In the genomic region with DNA sequence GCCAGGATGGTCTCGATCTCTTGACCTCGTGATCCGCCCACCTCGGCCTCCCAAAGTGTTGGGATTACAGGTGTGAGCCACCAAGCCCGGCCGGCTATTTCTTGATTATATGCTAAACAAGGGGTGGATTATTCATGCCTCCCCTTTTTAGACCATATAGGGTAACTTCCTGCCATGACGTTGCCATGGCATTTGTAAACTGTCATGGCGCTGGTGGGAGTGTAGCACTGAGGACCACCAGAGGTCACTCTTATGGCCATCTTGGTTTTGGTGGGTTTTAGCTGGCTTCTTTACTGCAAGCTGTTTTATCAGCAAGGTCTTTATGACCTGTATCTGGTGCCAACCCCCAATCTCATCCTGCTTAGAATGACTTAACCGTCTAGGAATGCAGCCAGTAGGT, we compare ENCODE assay signal across 9 cellular contexts. TPM values are rescaled to one million over a fixed set of nuclear protein-coding genes. Genes with fewer than 3 reads are reported as not detected.
A peak's percentile ranks its signal among the peaks of the same experiment; 100 is the strongest.
DNase-seq lines count a peak whose midpoint lies in the region; FAIRE-seq and TF ChIP-seq lines count a peak whose summit lies in the region.
"Not testable (repeated sequence)": the region's sequence is repeated elsewhere in the genome, so short reads cannot be mapped to it uniquely, and the experiment has no call there.
"Had no signal": no experiment of that assay in that cellular context is flagged by ENCODE, and none has a peak within 500 bp of the region (broad histone marks: within the 10 kb centered on the region; RNA-seq: fewer than 3 reads in every experiment).

No MANE protein-coding gene starts in this region.

- not testable (repeated sequence) for BruUV-seq in PC-9 (replicated peaks; lab: Mats Ljungman, UMichigan); mammary epithelial cell (replicated peaks; lab: Mats Ljungman, UMichigan)

- intact Hi-C loops in PC-9 (cut with micrococcal nuclease; ENCODE audit: unreplicated experiment); mammary epithelial cell (cut with micrococcal nuclease): not testable (repeated sequence)

- dilution Hi-C loops in mammary epithelial cell (cut with HindIII; ENCODE audit: low sequenced_read_pairs): not testable (repeated sequence)

- 96% methylated on average over 6 of the region's 9 CpGs for WGBS in mammary epithelial cell (ENCODE audit: low coverage, missing lambda C conversion rate)

- not testable (repeated sequence) for H3K27me3 Mint-ChIP-seq in astrocyte (ENCODE audit: low read depth, unreplicated experiment)

- H3K79me2 ChIP-seq in PC-9 (ENCODE audit: low read depth); astrocyte (ENCODE audit: insufficient read depth, low read length); mammary epithelial cell (ENCODE audit: insufficient read depth, low read length): not testable (repeated sequence)

- CTCF ChIA-PET in PC-9 (lab: Charles Lee); mammary epithelial cell (lab: Charles Lee; ENCODE audit: low non-redundant PET): not testable (repeated sequence)

- not testable (repeated sequence) for TF ChIP-seq CTCF in PC-9 (conservative IDR thresholded peaks at IDR 0.05); astrocyte (IDR thresholded peaks at IDR 0.05; ENCODE audit: insufficient read depth, low read depth, low read length); mammary epithelial cell (conservative IDR thresholded peaks at IDR 0.05 in 1 of 2, IDR thresholded peaks at IDR 0.05 in 1 of 2; ENCODE audit: extremely low read depth in 1 of 2, insufficient read depth in 1 of 2, low read depth in 1 of 2, low read length in 2 of 2); epithelial cell of esophagus (IDR thresholded peaks at IDR 0.05; ENCODE audit: insufficient read depth, low read depth, low read length, missing control alignments)

- H3K36me3 ChIP-seq in PC-9 (ENCODE audit: low read depth); astrocyte (ENCODE audit: insufficient read depth, low read length); mammary epithelial cell (ENCODE audit: insufficient read depth, low read length): not testable (repeated sequence)

- DNase-seq in ELR (ENCODE audit: low read depth): peak; percentile 5
- peak; percentile 15 for DNase-seq in HT1080 (ENCODE audit: low read depth)
- not testable (repeated sequence) for DNase-seq in PC-9; astrocyte (ENCODE audit: low read depth); mammary epithelial cell
- peak; percentile 8 for DNase-seq in epithelial cell of esophagus (ENCODE audit: low read depth)
- peak; percentile 48 for DNase-seq in kidney tubule cell (ENCODE audit: low spot score)

- not testable (repeated sequence) for H3K9me2 ChIP-seq in PC-9 (ENCODE audit: insufficient read depth)

- 0 out of 2 replicates have a peak overlapping the region, but pooled peaks have one; percentile 5 for H3K4me2 ChIP-seq in PC-9
- not testable (repeated sequence) for H3K4me2 ChIP-seq in astrocyte (ENCODE audit: low read length); mammary epithelial cell (ENCODE audit: insufficient read depth, low read depth, low read length)

- not testable (repeated sequence) for H4K20me1 ChIP-seq in PC-9 (ENCODE audit: insufficient read depth); astrocyte (ENCODE audit: insufficient read depth, low read length); mammary epithelial cell (ENCODE audit: insufficient read depth, low read length)

- H3K27me3 ChIP-seq in PC-9 (ENCODE audit: insufficient read depth, low read depth); astrocyte (ENCODE audit: insufficient read depth, low read length); mammary epithelial cell (ENCODE audit: insufficient read depth, low read length): not testable (repeated sequence)

- in situ Hi-C loops in mammary epithelial cell (cut with MboI; ENCODE audit: low sequenced_read_pairs in 2 of 2): not testable (repeated sequence)

- not testable (repeated sequence) for H3K9me3 ChIP-seq in PC-9 (ENCODE audit: insufficient read depth, low read depth); astrocyte (ENCODE audit: insufficient read depth, low read depth, low read length); mammary epithelial cell (replicated peaks; ENCODE audit: insufficient read depth, low read length)

- POLR2A ChIA-PET in PC-9 (lab: Charles Lee; ENCODE audit: unreplicated experiment): not testable (repeated sequence)

- H3K36me3 Mint-ChIP-seq in astrocyte (ENCODE audit: low read depth, unreplicated experiment): not testable (repeated sequence)

- not testable (repeated sequence) for H3K9ac ChIP-seq in astrocyte (ENCODE audit: low read length); mammary epithelial cell (ENCODE audit: insufficient read depth, low read length)

- peaks cover 13% of the 10 kb centered on the region for H3K4me1 ChIP-seq in PC-9 (replicated peaks; ENCODE audit: insufficient read depth)
- H3K4me1 ChIP-seq in astrocyte (ENCODE audit: insufficient read depth, low read length); mammary epithelial cell (ENCODE audit: insufficient read depth, low read length): not testable (repeated sequence)

- H3K9me3 Mint-ChIP-seq in astrocyte (ENCODE audit: unreplicated experiment): not testable (repeated sequence)

- peak overlapping the region; percentile 4; the same call in 1 of the 2 replicates for H3K27ac ChIP-seq in PC-9
- H3K27ac ChIP-seq in astrocyte (ENCODE audit: low read depth, low read length); mammary epithelial cell (ENCODE audit: insufficient read depth, low read depth, low read length): not testable (repeated sequence)

- peaks cover 21% of the 10 kb centered on the region for H3K4me1 Mint-ChIP-seq in astrocyte (ENCODE audit: low read depth, unreplicated experiment)

- peak overlapping the region; percentile 72 for H3K27ac Mint-ChIP-seq in astrocyte (ENCODE audit: unreplicated experiment)

- peak overlapping the region; percentile 40 for H3K4me3 Mint-ChIP-seq in astrocyte (ENCODE audit: unreplicated experiment)

- H3K4me3 ChIP-seq in PC-9; astrocyte (ENCODE audit: insufficient read depth, low read depth, low read length); mammary epithelial cell (replicated peaks in 1 of 3; ENCODE audit: insufficient read depth in 1 of 3, low read depth in 2 of 3, low read length in 3 of 3); epithelial cell of esophagus (ENCODE audit: low read length): not testable (repeated sequence)

- FAIRE-seq in astrocyte (lab: Jason Lieb, UNC): not testable (repeated sequence)

- not testable (repeated sequence) for H3F3A ChIP-seq in PC-9 (ENCODE audit: insufficient read depth, low read depth)

- not testable (repeated sequence) for H2AFZ ChIP-seq in PC-9
- H2AFZ ChIP-seq in astrocyte (ENCODE audit: low read depth, low read length) (peak overlapping the region; percentile 49), mammary epithelial cell (ENCODE audit: low read depth, low read length) (peak overlapping the region; percentile 41)

RNA-seq across cellular contexts. Expression of a gene that starts 22.9 kb away (rescaled TPM):
- 69.8 and 74.5 TPM in 2 replicates for total RNA-seq in HT1080 (2014; rRNA removed; shearing (Covaris generic))
- 39.4 and 40.8 TPM in 2 replicates for polyA plus RNA-seq in HT1080 (2015; cell fraction: cytosol; rRNA removed)
- polyA plus RNA-seq in HT1080 (2015; cell fraction: nucleus; rRNA removed): 25.5 and 25.8 TPM in 2 replicates
- total RNA-seq in PC-9 (2021) (24.9 and 35.7 TPM in 2 replicates), astrocyte (43.0 and 52.5 TPM in 2 replicates), mammary epithelial cell (10 to 100 TPM; 23.5 to 35.3 TPM)
- 30.8 TPM for polyA plus RNA-seq in mammary epithelial cell
- polyA minus RNA-seq in mammary epithelial cell: 67.2 TPM

RNA-seq across cellular contexts. Expression of a gene that starts 46.8 kb away (rescaled TPM):
- total RNA-seq in HT1080 (2014; rRNA removed; shearing (Covaris generic)): 0.60 and 0.64 TPM in 2 replicates
- polyA plus RNA-seq in HT1080 (2015; cell fraction: cytosol; rRNA removed): not detected in 2 replicates
- polyA plus RNA-seq in HT1080 (2015; cell fraction: nucleus; rRNA removed): not detected in 2 replicates
- not detected in 2 replicates for total RNA-seq in PC-9 (2021)
- total RNA-seq in astrocyte: 0.67 and 1.5 TPM in 2 replicates
- total RNA-seq in mammary epithelial cell: not detected
- polyA plus RNA-seq in mammary epithelial cell: 0.05 TPM
- not detected for polyA minus RNA-seq in mammary epithelial cell
- total RNA-seq: Calu3; CD8-positive, alpha-beta T cell had no signal
